ENCODE assay signal across 21 cellular contexts in genomic region chr10:68813554-68813953, GRCh38. TPM values are rescaled to one million over a fixed set of nuclear protein-coding genes. Genes with fewer than 3 reads are reported as not detected.
"Had no signal": no experiment of that assay in that cellular context is flagged by ENCODE, and none has a peak within 500 bp of the region (broad histone marks: within the 10 kb centered on the region; RNA-seq: fewer than 3 reads in every experiment).

No MANE protein-coding gene starts in this region.

- H3K4me3 ChIP-seq: ascending aorta, breast epithelium, colonic mucosa, dorsolateral prefrontal cortex, esophagus muscularis mucosa, mucosa of descending colon, sigmoid colon, smooth muscle cell, thoracic aorta, vagina had no signal

- H3K4me1 ChIP-seq: ascending aorta, breast epithelium, colonic mucosa, sigmoid colon, vagina had no signal

- H3K9me3 ChIP-seq: ascending aorta, breast epithelium, colonic mucosa, esophagus muscularis mucosa, mucosa of descending colon, sigmoid colon, thoracic aorta, vagina had no signal

- H3K27ac ChIP-seq: breast epithelium, colonic mucosa, esophagus muscularis mucosa, sigmoid colon, vagina, VCaP had no signal

- H3K27me3 ChIP-seq: ascending aorta, breast epithelium, colonic mucosa, dorsolateral prefrontal cortex, esophagus muscularis mucosa, sigmoid colon, vagina had no signal

- ATAC-seq: activated CD4-positive, CD25-positive, alpha-beta regulatory T cell treated with anti-CD3 and anti-CD28 coated beads, Interleukin-2, amount 50 U/mL, for 24 hours; effector memory CD8-positive, alpha-beta T cell; left cardiac atrium; mucosa of descending colon had no signal

- DNase-seq: activated CD4-positive, alpha-beta memory T cell treated with anti-CD3 and anti-CD28 coated beads, Interleukin-2, amount 10 ng/mL, durations not matched to agents 7 days and 5 days; activated CD4-positive, alpha-beta T cell treated with anti-CD3 and anti-CD28 coated beads, Interleukin-2, amount 10 ng/mL, durations not matched to agents 24 days and 14 days; activated gamma-delta T cell treated with Interleukin-2 at 50 U/mL for 16 hours; colonic mucosa; effector memory CD8-positive, alpha-beta T cell; left cardiac atrium; mesenchymal stem cell; mucosa of descending colon; nephron progenitor cell; sigmoid colon; stimulated activated CD4-positive, alpha-beta T cell treated with anti-CD3 and anti-CD28 coated beads, Interleukin-2, amount 100 ng/mL, for 48 hours; stimulated activated naive CD4-positive, alpha-beta T cell had no signal

- H3K36me3 ChIP-seq: ascending aorta, breast epithelium, colonic mucosa, esophagus muscularis mucosa, sigmoid colon, thoracic aorta, vagina had no signal

RNA-seq across cellular contexts. Expression of gene STOX1, which starts 13.8 kb away (rescaled TPM):
- total RNA-seq: smooth muscle cell had no signal
